Comparison of ENCODE assay signal across 24 cellular contexts in the genomic region with DNA sequence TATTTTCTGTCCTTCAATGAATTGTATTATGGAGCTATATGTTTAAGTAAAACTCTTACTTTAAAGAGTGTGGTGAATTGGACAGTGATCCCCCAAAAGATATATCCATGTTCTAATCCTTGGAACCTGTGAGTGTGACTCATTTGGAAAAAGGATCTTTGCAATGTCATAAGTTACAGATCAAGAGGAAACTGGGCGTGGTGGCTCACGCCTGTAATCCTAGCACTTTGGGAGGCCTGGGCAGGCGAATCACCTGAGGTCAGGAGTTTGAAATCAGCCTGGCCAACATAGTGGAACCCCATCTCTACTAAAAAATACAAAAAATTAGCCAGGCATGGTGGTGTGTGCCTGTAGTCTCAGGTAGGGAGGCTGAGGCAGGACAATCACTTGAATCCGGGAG. TPM values are rescaled to one million over a fixed set of nuclear protein-coding genes. Genes with fewer than 3 reads are reported as not detected.
DNase-seq lines count a peak whose midpoint lies in the region; ATAC-seq, FAIRE-seq and TF ChIP-seq lines count a peak whose summit lies in the region.
"Had no signal": no experiment of that assay in that cellular context is flagged by ENCODE, and none has a peak within 500 bp of the region (broad histone marks: within the 10 kb centered on the region; RNA-seq: fewer than 3 reads in every experiment).

No MANE protein-coding gene starts in this region.

- no peaks in the 10 kb centered on the region for H4K20me1 ChIP-seq in PC-3 (ENCODE audit: low read length)

- no TSS peak for BruUV-seq in PC-3 (replicated peaks; lab: Mats Ljungman, UMichigan)

- no peaks in the 10 kb centered on the region for H3K9me3 ChIP-seq in PC-3 (ENCODE audit: low read length)
- no peaks in the 10 kb centered on the region for H3K9me3 ChIP-seq in endodermal cell (ENCODE audit: control insufficient read depth, low read length)
- H3K9me3 ChIP-seq in small intestine (ENCODE audit: control insufficient read depth, low read depth) = no peaks in the 10 kb centered on the region
- H3K9me3 ChIP-seq in stomach = no peaks in the 10 kb centered on the region
- H3K9me3 ChIP-seq: BE2C had no signal

- WGBS in endodermal cell (ENCODE audit: insufficient coverage in 1 of 2, insufficient read length in 1 of 2), 2 experiments = 82 to 91% methylated on average over 4 of the region's 4 CpGs
- 55 to 83% (median 69%) methylated on average over 4 of the region's 4 CpGs for WGBS in small intestine, 3 donors
- WGBS in stomach, 5 donors = 79 to 92% (median 84%) methylated on average over 4 of the region's 4 CpGs

- no peak overlapping the region for H3K4me3 ChIP-seq in PC-3 (ENCODE audit: low read length)
- no peak overlapping the region for H3K4me3 ChIP-seq in endodermal cell (ENCODE audit: low read length)
- H3K4me3 ChIP-seq in small intestine (ENCODE audit: low read depth in 1 of 2, low read length in 2 of 2) = no peak overlapping the region
- no peak overlapping the region for H3K4me3 ChIP-seq in stomach
- H3K4me3 ChIP-seq: GM23248 had no signal

- H3K27ac ChIP-seq in PC-3 (ENCODE audit: low read length) = no peak overlapping the region
- no peak overlapping the region for H3K27ac ChIP-seq in endodermal cell (ENCODE audit: low read depth, low read length)
- no peak overlapping the region for H3K27ac ChIP-seq in small intestine (ENCODE audit: low read depth in 1 of 2, low read length in 1 of 2)
- H3K27ac ChIP-seq in stomach = no peak overlapping the region
- H3K27ac ChIP-seq: GM23248 had no signal

- H3K79me2 ChIP-seq in PC-3 (ENCODE audit: low read length) = no peaks in the 10 kb centered on the region

- H3K4me1 ChIP-seq in PC-3 (ENCODE audit: insufficient read depth, low read length) = peaks cover 9% of the 10 kb centered on the region
- H3K4me1 ChIP-seq in endodermal cell (ENCODE audit: control insufficient read depth, insufficient read depth, low read length) = no peaks in the 10 kb centered on the region
- H3K4me1 ChIP-seq in small intestine (ENCODE audit: control insufficient read depth in 2 of 2, insufficient read depth in 1 of 2, low read depth in 1 of 2, low read length in 1 of 2) = no peaks in the 10 kb centered on the region
- no peaks in the 10 kb centered on the region for H3K4me1 ChIP-seq in stomach
- H3K4me1 ChIP-seq: BE2C had no signal

- H3K36me3 ChIP-seq in PC-3 (ENCODE audit: low read depth, low read length) (peaks cover 5% of the 10 kb centered on the region; the same call in 1 of the 2 replicates), endodermal cell (ENCODE audit: control insufficient read depth, insufficient read depth, low read length) (no peaks in the 10 kb centered on the region), small intestine (ENCODE audit: control insufficient read depth in 2 of 2, insufficient read depth in 2 of 2, low read length in 2 of 2) (no peaks in the 10 kb centered on the region), stomach (peaks cover 7 to 28% (median 23%) of the 10 kb centered on the region in 4 donors)
- H3K36me3 ChIP-seq: BE2C had no signal

- POLR2A ChIA-PET in PC-3 (lab: Charles Lee; ENCODE audit: unreplicated experiment) = no interaction called here

- peaks cover 9% of the 10 kb centered on the region for H3K36me3 Mint-ChIP-seq in endodermal cell (ENCODE audit: low read depth)

- intact Hi-C loops in PC-3 (cut with micrococcal nuclease) = no loop called here
- intact Hi-C loops in stomach (cut with DNase I; ENCODE audit: low total_unique reads) = no loop called here

- ATAC-seq in PC-3 = peak; percentile 22; the same call in 1 of the 2 replicates
- ATAC-seq in HG03108 (IDR thresholded peaks at IDR 0.05; ENCODE audit: unreplicated experiment) = no peak
- no peak for ATAC-seq in HG02623 (IDR thresholded peaks at IDR 0.05; ENCODE audit: unreplicated experiment)
- ATAC-seq: HepG2 had no signal

- H3K4me1 Mint-ChIP-seq in endodermal cell = no peaks in the 10 kb centered on the region
- H3K4me1 Mint-ChIP-seq: CD4-positive, CD25-positive, alpha-beta regulatory T cell; CD8-positive, alpha-beta memory T cell; IgD-negative memory B cell had no signal

- no peaks in the 10 kb centered on the region for H3K9me2 ChIP-seq in PC-3 (replicated peaks; ENCODE audit: low read length)

- no peak overlapping the region for H3K4me2 ChIP-seq in PC-3 (ENCODE audit: low read length)

- H3K27ac Mint-ChIP-seq in endodermal cell = no peak overlapping the region
- H3K27ac Mint-ChIP-seq: CD4-positive, CD25-positive, alpha-beta regulatory T cell; HFFc6; IgD-negative memory B cell had no signal

- DNase-seq in ELR (ENCODE audit: low read depth) = peak; percentile 8
- DNase-seq in PC-3 = peak; percentile 36
- DNase-seq in endodermal cell = peak; percentile 2
- DNase-seq in small intestine = peak; percentile 27
- no peak for DNase-seq in stomach
- DNase-seq: ACHN; BE2C; C1 segment of cervical spinal cord; CD4-positive, CD25-positive, alpha-beta regulatory T cell; CD8-positive, alpha-beta memory T cell; COR-L47; GDM1; GM23248; HCEC 1CT; HFFc6 had no signal

- TF ChIP-seq EP300 in stomach (IDR thresholded peaks at IDR 0.05) = no peak

- TF ChIP-seq CTCF in PC-3 (conservative IDR thresholded peaks at IDR 0.05; ENCODE audit: low read depth, low read length) = no peak
- TF ChIP-seq CTCF in endodermal cell (conservative IDR thresholded peaks at IDR 0.05) = no peak
- TF ChIP-seq CTCF in stomach (IDR thresholded peaks at IDR 0.05) = no peak

- no peaks in the 10 kb centered on the region for H3F3A ChIP-seq in PC-3 (ENCODE audit: low read length, unreplicated experiment)

- no peak overlapping the region for H3K9ac ChIP-seq in PC-3 (ENCODE audit: low read length)
- no peak overlapping the region for H3K9ac ChIP-seq in endodermal cell (ENCODE audit: extremely low read depth, low read length, poor library complexity, severe bottlenecking)
- H3K9ac ChIP-seq: GM23248 had no signal

- CTCF ChIA-PET in PC-3 (lab: Charles Lee) = no interaction called here

- H3K27me3 Mint-ChIP-seq in endodermal cell (ENCODE audit: insufficient read depth) = peaks cover 3% of the 10 kb centered on the region
- H3K27me3 Mint-ChIP-seq: IgD-negative memory B cell had no signal

- H3K27me3 ChIP-seq in PC-3 (ENCODE audit: low read length) (no peaks in the 10 kb centered on the region), endodermal cell (ENCODE audit: control insufficient read depth, insufficient read depth, low read length, poor library complexity, severe bottlenecking) (no peaks in the 10 kb centered on the region), small intestine (ENCODE audit: control insufficient read depth in 2 of 2, insufficient read depth in 2 of 2, low read length in 2 of 2) (no peaks in the 10 kb centered on the region), stomach (no peaks in the 10 kb centered on the region)
- H3K27me3 ChIP-seq: BE2C had no signal

- H3K9me3 Mint-ChIP-seq in endodermal cell = no peaks in the 10 kb centered on the region
- H3K9me3 Mint-ChIP-seq: CD4-positive, CD25-positive, alpha-beta regulatory T cell; CD8-positive, alpha-beta memory T cell; HFFc6; IgD-negative memory B cell had no signal

- no peak overlapping the region for H3K4me3 Mint-ChIP-seq in endodermal cell
- H3K4me3 Mint-ChIP-seq: CD4-positive, CD25-positive, alpha-beta regulatory T cell; CD8-positive, alpha-beta memory T cell; HFFc6; IgD-negative memory B cell had no signal

- H2AFZ ChIP-seq in PC-3 (ENCODE audit: low read length) = no peak overlapping the region
- H2AFZ ChIP-seq: GM23248 had no signal

- no peak for FAIRE-seq in small intestine (lab: Jason Lieb, UNC)
- FAIRE-seq: A204.1, D721Med, GM12892, GM18507, H54, HepG2 had no signal

- no peak for TF ChIP-seq POLR2A in stomach (IDR thresholded peaks at IDR 0.05)

RNA-seq across cellular contexts. Expression of a gene that starts 36.7 kb away (rescaled TPM):
- total RNA-seq in PC-3 (2014; rRNA removed) = 0.11 TPM in 1 of 2 replicates, not detected in the other
- not detected for total RNA-seq in endodermal cell
- polyA plus RNA-seq in endodermal cell (2013, experiment 1 of 2) = not detected
- not detected for polyA plus RNA-seq in endodermal cell (2013, experiment 2 of 2)
- polyA plus RNA-seq in small intestine = not detected
- under 1 TPM in 1 of 5 donors, not detected in 4; 0.55 TPM for total RNA-seq in stomach
- polyA plus RNA-seq in stomach = under 1 TPM in 2 of 3 donors, not detected in 1; 0.19 to 0.78 TPM
- total RNA-seq: CD4-positive, CD25-positive, alpha-beta regulatory T cell; CD8-positive, alpha-beta memory T cell; GM23248; HFFc6 had no signal
- polyA plus RNA-seq: CD4-positive, CD25-positive, alpha-beta regulatory T cell; CD8-positive, alpha-beta memory T cell; GM23248; IgD-negative memory B cell had no signal

RNA-seq across cellular contexts. Expression of a gene that starts 38.1 kb away (rescaled TPM):
- total RNA-seq in PC-3 (2014; rRNA removed) = 46.6 and 50.5 TPM in 2 replicates
- total RNA-seq in endodermal cell = 10 to 100 TPM; 18.9 to 23.4 TPM
- polyA plus RNA-seq in endodermal cell (2013, experiment 1 of 2) = 1.1 TPM
- polyA plus RNA-seq in endodermal cell (2013, experiment 2 of 2) = 0.87 TPM
- 100 to 1,000 TPM in 1 of 3 donors, 10 to 100 TPM in 2; 76.7 to 222 (median 82.7) TPM for polyA plus RNA-seq in small intestine
- total RNA-seq in stomach = 100 to 1,000 TPM in 1 of 5 donors, 10 to 100 TPM in 4; 24.9 to 122 (median 75.3) TPM
- polyA plus RNA-seq in stomach = 10 to 100 TPM; 33.6 to 81.1 (median 62.8) TPM
